In the genomic region with DNA sequence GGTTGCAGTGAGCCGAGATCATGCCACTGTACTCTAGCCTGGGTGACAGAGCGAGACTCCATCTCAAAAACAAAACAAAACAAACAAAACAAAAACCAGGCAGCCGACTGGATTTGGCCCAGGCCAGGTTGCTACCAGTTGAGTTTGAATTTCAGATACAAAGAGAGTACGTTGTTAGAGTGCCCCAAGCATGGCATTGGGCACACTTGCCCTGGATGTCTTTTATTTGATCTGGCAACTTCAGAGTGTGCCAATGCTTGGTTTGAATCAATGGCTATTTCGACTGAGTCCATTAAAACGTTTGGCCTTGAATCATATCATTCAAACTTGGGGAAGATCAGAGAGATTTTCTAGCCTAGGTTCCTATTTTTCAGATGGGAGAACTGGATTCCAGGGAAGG, we compare ENCODE assay signal across 25 cellular contexts.
"Had no signal": no experiment of that assay in that cellular context is flagged by ENCODE, and none has a peak within 500 bp of the region (broad histone marks: within the 10 kb centered on the region; RNA-seq: fewer than 3 reads in every experiment).

No MANE protein-coding gene starts in this region.

- H3K27ac ChIP-seq: colonic mucosa, epithelial cell of prostate, foreskin keratinocyte, gastroesophageal sphincter, heart right ventricle, left ventricle myocardium inferior, lower lobe of right lung had no signal

- H3K36me3 ChIP-seq: colonic mucosa, gastroesophageal sphincter, heart right ventricle, left ventricle myocardium inferior, lower lobe of right lung had no signal

- FAIRE-seq: endometrium, frontal cortex, islet of Langerhans, keratinocyte had no signal

- H3K27me3 ChIP-seq: colonic mucosa, foreskin keratinocyte had no signal

- H3K9me3 Mint-ChIP-seq: dendritic cell treated with granulocyte-macrophage colony-stimulating factor and Interleukin-4, amounts not matched to agents 40 ng/mL and 50 ng/mL, for 4 days; effector memory CD8-positive, alpha-beta T cell; endodermal cell; mesothelial cell of epicardium had no signal

- H3K27me3 Mint-ChIP-seq: dendritic cell treated with granulocyte-macrophage colony-stimulating factor and Interleukin-4, amounts not matched to agents 40 ng/mL and 50 ng/mL, for 4 days had no signal

- H3K27ac Mint-ChIP-seq: dendritic cell treated with granulocyte-macrophage colony-stimulating factor and Interleukin-4, amounts not matched to agents 40 ng/mL and 50 ng/mL, for 4 days; effector memory CD8-positive, alpha-beta T cell; endodermal cell; mesothelial cell of epicardium had no signal

- ATAC-seq: effector memory CD8-positive, alpha-beta T cell; esophagus mucosa; foreskin keratinocyte; gastroesophageal sphincter; heart right ventricle; left cardiac atrium; lower lobe of right lung; mucosa of descending colon had no signal

- H3K4me1 ChIP-seq: colonic mucosa, foreskin keratinocyte, gastroesophageal sphincter, heart right ventricle, left ventricle myocardium inferior, lower lobe of right lung had no signal

- H3K4me3 ChIP-seq: colonic mucosa, gastroesophageal sphincter, heart right ventricle, left ventricle myocardium inferior, lower lobe of right lung, mucosa of descending colon had no signal

- H3K4me3 Mint-ChIP-seq: dendritic cell treated with granulocyte-macrophage colony-stimulating factor and Interleukin-4, amounts not matched to agents 40 ng/mL and 50 ng/mL, for 4 days; effector memory CD8-positive, alpha-beta T cell; endodermal cell; mesothelial cell of epicardium had no signal

- H3K36me3 Mint-ChIP-seq: mesothelial cell of epicardium had no signal

- DNase-seq: cerebellar nuclear complex; colonic mucosa; cortex of kidney; effector CD8-positive, alpha-beta T cell; effector memory CD8-positive, alpha-beta T cell; erythroblast; foreskin keratinocyte; glutamatergic neuron; heart right ventricle; hippocampal formation; left cardiac atrium; left ventricle myocardium inferior; lower lobe of right lung; mesenchymal stem cell; mucosa of descending colon had no signal

- H3K9me3 ChIP-seq: colonic mucosa, gastroesophageal sphincter, heart right ventricle, left ventricle myocardium inferior, lower lobe of right lung, mucosa of descending colon had no signal
